2 cellular contexts compared by ENCODE assay signal in genomic region chr11:62892077-62892922, GRCh38.
TF ChIP-seq lines count a peak whose summit lies in the region.

No MANE protein-coding gene starts in this region.

TF ChIP-seq in GM12878, 131 proteins besides CTCF, POLR2A, EP300 and RAD21:
- TF ChIP-seq FOXM1 (IDR thresholded peaks at IDR 0.05; ENCODE audit: low read depth, low read length) (no peak), YY1 (IDR thresholded peaks at IDR 0.05; ENCODE audit: low read depth, low read length) (no peak), POLR2AphosphoS2 (IDR thresholded peaks at IDR 0.05; ENCODE audit: low read depth, low read length) (no peak), ELK1 (IDR thresholded peaks at IDR 0.05; ENCODE audit: low read depth, low read length) (no peak), RB1 (IDR thresholded peaks at IDR 0.05; ENCODE audit: borderline replicate concordance) (no peak), HDGF (IDR thresholded peaks at IDR 0.05) (no peak), MXI1 (IDR thresholded peaks at IDR 0.05; ENCODE audit: low read depth, low read length) (no peak)

TF ChIP-seq in GM12891, 5 proteins besides CTCF, POLR2A, EP300 and RAD21:
- TF ChIP-seq POLR2AphosphoS5 (IDR thresholded peaks at IDR 0.05; ENCODE audit: low read depth, low read length): no peak
- TF ChIP-seq TAF1 (IDR thresholded peaks at IDR 0.05; ENCODE audit: low read depth, low read length): no peak
- TF ChIP-seq POU2F2 (IDR thresholded peaks at IDR 0.05; ENCODE audit: low read depth, low read length): no peak
- no peak for TF ChIP-seq PAX5 (IDR thresholded peaks at IDR 0.05; ENCODE audit: insufficient read depth, low read length, severe bottlenecking)
- no peak for TF ChIP-seq SPI1 (IDR thresholded peaks at IDR 0.05; ENCODE audit: low read depth, low read length)
